15 cellular contexts compared by ENCODE assay signal in the genomic region with DNA sequence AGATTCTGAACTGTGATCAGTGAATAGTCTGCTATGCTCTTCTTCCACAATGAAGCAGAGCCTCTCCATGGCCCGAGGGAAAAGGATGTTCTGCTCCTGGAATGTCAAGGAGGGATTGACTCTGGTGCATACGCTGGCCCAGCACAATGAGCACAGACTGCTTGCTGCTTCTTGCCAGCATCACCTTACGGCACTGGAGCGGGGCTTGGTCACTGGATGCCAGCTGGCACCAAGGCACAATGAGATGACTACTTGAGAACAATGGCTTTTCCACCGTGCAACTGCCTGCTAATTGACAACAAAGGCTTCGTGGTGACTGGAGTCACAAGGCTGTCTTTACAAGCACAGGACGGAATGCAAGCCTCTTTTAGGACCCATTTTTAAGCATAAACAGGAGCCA.
A peak's percentile ranks its signal among the peaks of the same experiment; 100 is the strongest.
DNase-seq lines count a peak whose midpoint lies in the region; FAIRE-seq and TF ChIP-seq lines count a peak whose summit lies in the region.
"Had no signal": no experiment of that assay in that cellular context is flagged by ENCODE, and none has a peak within 500 bp of the region (broad histone marks: within the 10 kb centered on the region; RNA-seq: fewer than 3 reads in every experiment).

No MANE protein-coding gene starts in this region.

- no peak overlapping the region for H3K9ac ChIP-seq in kidney (ENCODE audit: low read length in 2 of 2)

- no peaks in the 10 kb centered on the region for H3K27me3 ChIP-seq in Peyer's patch
- H3K27me3 ChIP-seq: tibial artery had no signal

- H3K4me3 ChIP-seq in kidney (ENCODE audit: low read length in 2 of 2) = no peak overlapping the region
- no peak overlapping the region for H3K4me3 ChIP-seq in Peyer's patch
- H3K4me3 ChIP-seq: tibial artery had no signal

- H3K4me1 ChIP-seq in kidney (ENCODE audit: control insufficient read depth in 1 of 2, insufficient read depth in 1 of 2, low read depth in 1 of 2, low read length in 2 of 2) (no peaks in the 10 kb centered on the region), Peyer's patch (peaks cover 0 to 11% (median 2%) of the 10 kb centered on the region in 4 donors)
- H3K4me1 ChIP-seq: tibial artery had no signal

- H3K27ac ChIP-seq in kidney (ENCODE audit: low read depth in 2 of 2, low read length in 2 of 2) (no peak overlapping the region), Peyer's patch (no peak overlapping the region)
- H3K27ac ChIP-seq: tibial artery, WERI-Rb-1 had no signal

- H3K9me3 ChIP-seq in kidney (ENCODE audit: control insufficient read depth in 1 of 2, low read length in 2 of 2) = no peaks in the 10 kb centered on the region
- no peaks in the 10 kb centered on the region for H3K9me3 ChIP-seq in Peyer's patch
- H3K9me3 ChIP-seq: tibial artery had no signal

- intact Hi-C loops in kidney (cut with DNase I) = no loop called here

- FAIRE-seq in kidney (lab: Jason Lieb, UNC) (no peak), D721Med (lab: Jason Lieb, UNC) (no peak)

- H3K36me3 ChIP-seq in kidney (ENCODE audit: control insufficient read depth in 1 of 2, insufficient read depth in 2 of 2, low read length in 2 of 2) (no peaks in the 10 kb centered on the region), Peyer's patch (no peaks in the 10 kb centered on the region)
- H3K36me3 ChIP-seq: tibial artery, WERI-Rb-1 had no signal

- no peak for TF ChIP-seq CTCF in kidney (IDR thresholded peaks at IDR 0.05; ENCODE audit: borderline replicate concordance, extremely low read depth, insufficient read depth)
- TF ChIP-seq CTCF in D721Med (IDR thresholded peaks at IDR 0.05; ENCODE audit: insufficient read depth, missing control alignments) = no peak
- TF ChIP-seq CTCF in Peyer's patch (IDR thresholded peaks at IDR 0.05) = no peak

- DNase-seq in COR-L47 (lab: John Stamatoyannopoulos, UW) (peak; percentile 76), NCI-H2029 (lab: John Stamatoyannopoulos, UW) (peak; percentile 92), anterior cingulate cortex (lab: John Stamatoyannopoulos, UW) (peak in 45 of 58 donors; percentile 24 to 90 (median 63)), kidney (peak; percentile 35), activated T-cell treated with anti-CD3 and anti-CD28 coated beads for 4 hours (no peak), GM19238 (ENCODE audit: insufficient read length, low spot score) (no peak), D721Med (ENCODE audit: insufficient read length, low spot score) (no peak), Peyer's patch (no peak)
- DNase-seq: activated gamma-delta T cell, Calu3, Kasumi-1, natural killer cell, NCI-H2227 treated with DMSO at 0.1 percent for 48 hours, tibial artery, WERI-Rb-1 had no signal

- TF ChIP-seq POLR2A in Peyer's patch (IDR thresholded peaks at IDR 0.05) = no peak

Comparison
In these comparisons a context has a peak if more than half of its experiments do, and no peak if none do; other contexts are left out.
1. DNase-seq: peak in COR-L47 (single experiment), NCI-H2029 (single experiment), anterior cingulate cortex (45 of 58) and kidney (single experiment); none in activated T-cell treated with anti-CD3 and anti-CD28 coated beads for 4 hours (single experiment), GM19238 (single experiment), D721Med (single experiment) and Peyer's patch (0 of 3).